Comparison of ENCODE assay signal across 17 cellular contexts in the genomic region with DNA sequence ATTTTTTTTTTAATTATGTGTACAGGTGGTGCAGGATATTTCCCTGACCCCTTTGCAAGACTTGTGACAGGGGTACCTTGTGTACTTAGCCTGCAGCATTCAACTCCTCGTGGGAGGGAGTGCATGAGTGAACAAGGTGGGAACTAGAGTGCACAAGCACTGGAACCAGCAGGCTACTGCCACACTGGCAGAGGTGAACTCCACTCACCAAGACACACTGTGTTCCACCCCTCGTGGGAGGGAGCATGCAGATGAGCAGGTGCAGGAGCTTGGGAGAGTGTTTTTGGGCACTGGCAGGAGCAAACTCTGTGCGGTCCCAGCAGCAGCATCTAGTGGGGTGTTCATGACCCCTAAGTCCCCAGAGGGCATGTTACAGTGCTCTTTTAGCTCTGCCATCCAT.
"Had no signal": no experiment of that assay in that cellular context is flagged by ENCODE, and none has a peak within 500 bp of the region (broad histone marks: within the 10 kb centered on the region; RNA-seq: fewer than 3 reads in every experiment).

No MANE protein-coding gene starts in this region.

- H3K9ac ChIP-seq: neural progenitor cell had no signal

- H2AFZ ChIP-seq: neural progenitor cell had no signal

- ATAC-seq: pancreas; right lobe of liver; stimulated activated naive B cell treated with anti-CD40 and anti-IgM and Interleukin-4, amounts not matched to agents 10 μg/mL and 1 μg/mL and 100 μg/mL, for 72 hours; stimulated activated naive CD8-positive, alpha-beta T cell treated with anti-CD3 and anti-CD28 coated beads, Interleukin-15, amount 100 ng/mL, for 72 hours had no signal

- FAIRE-seq: frontal cortex, pancreas had no signal

- DNase-seq: effector CD4-positive, alpha-beta T cell; heart left ventricle; hippocampal formation; lower lobe of right lung; nucleus accumbens; pancreas; right lobe of liver; stimulated activated CD4-positive, alpha-beta T cell treated with anti-CD3 and anti-CD28 coated beads, Interleukin-4, amount 100 ng/mL, for 1 hour; stimulated activated CD8-positive, alpha-beta memory T cell treated with anti-CD3 and anti-CD28 coated beads, Interleukin-4, amount 100 ng/mL, for 48 hours; stimulated activated naive B cell treated with anti-CD40 and anti-IgM and Interleukin-4, amounts not matched to agents 10 μg/mL and 1 μg/mL and 100 μg/mL, for 72 hours; stimulated activated naive CD8-positive, alpha-beta T cell treated with anti-CD3 and anti-CD28 coated beads, Interleukin-15, amount 100 ng/mL, for 72 hours; testis; transverse colon; uterus had no signal

- H3K9me3 ChIP-seq: heart left ventricle, lower lobe of right lung, pancreas, right lobe of liver, testis, transverse colon, uterus had no signal

- H3K4me3 ChIP-seq: coronary artery, heart left ventricle, lower lobe of right lung, neural progenitor cell, pancreas, right lobe of liver, testis, transverse colon, uterus had no signal

- H3K4me1 ChIP-seq: pancreas, right lobe of liver, testis, transverse colon, uterus had no signal

- H3K27me3 ChIP-seq: heart left ventricle, neural progenitor cell, pancreas, right lobe of liver, testis, transverse colon, uterus had no signal

- H3K36me3 ChIP-seq: heart left ventricle, lower lobe of right lung, neural progenitor cell, pancreas, right lobe of liver, transverse colon, uterus had no signal

- H3K4me2 ChIP-seq: neural progenitor cell had no signal

- H3K27ac ChIP-seq: coronary artery, heart left ventricle, lower lobe of right lung, neural progenitor cell, pancreas, right lobe of liver, testis, transverse colon, uterus had no signal
